ENCODE assay signal across 2 cellular contexts in genomic region chr20:3796477-3797225, GRCh38.
TF ChIP-seq lines count a peak whose summit lies in the region.

No MANE protein-coding gene starts in this region.

TF ChIP-seq in K562, 482 proteins besides CTCF, POLR2A, EP300 and RAD21:
- TF ChIP-seq ZNF785 (CRISPR knock-in tag; IDR thresholded peaks at IDR 0.05): no peak
- TF ChIP-seq YY1 (IDR thresholded peaks at IDR 0.05; ENCODE audit: borderline replicate concordance in 1 of 3, control insufficient read depth in 1 of 3, extremely low read depth in 1 of 3, insufficient read depth in 3 of 3, insufficient read length in 1 of 3, insufficient replicate concordance in 2 of 3, low read depth in 1 of 3, low read length in 2 of 3): peak in 1 of 3 experiments; percentile 18
- peak; percentile 33; the same call in 1 of the 2 replicates for TF ChIP-seq ZNF740 (CRISPR knock-in tag; IDR thresholded peaks at IDR 0.05)
- TF ChIP-seq ZNF740 (tag; IDR thresholded peaks at IDR 0.05): no peak
- no peak for TF ChIP-seq BACH1 (tag; IDR thresholded peaks at IDR 0.05)
TF ChIP-seq in K562: peak in this region for 2.

TF ChIP-seq in GM12891, 5 proteins besides CTCF, POLR2A, EP300 and RAD21:
- no peak for TF ChIP-seq POLR2AphosphoS5 (IDR thresholded peaks at IDR 0.05; ENCODE audit: low read depth, low read length)
- TF ChIP-seq PAX5 (IDR thresholded peaks at IDR 0.05; ENCODE audit: insufficient read depth, low read length, severe bottlenecking): no peak
- TF ChIP-seq POU2F2 (IDR thresholded peaks at IDR 0.05; ENCODE audit: low read depth, low read length): no peak
- TF ChIP-seq TAF1 (IDR thresholded peaks at IDR 0.05; ENCODE audit: low read depth, low read length): no peak
- no peak for TF ChIP-seq SPI1 (IDR thresholded peaks at IDR 0.05; ENCODE audit: low read depth, low read length)
